Comparison of ENCODE assay signal across 20 cellular contexts in genomic region chr7:40535678-40536077, GRCh38.
"Had no signal": no experiment of that assay in that cellular context is flagged by ENCODE, and none has a peak within 500 bp of the region (broad histone marks: within the 10 kb centered on the region; RNA-seq: fewer than 3 reads in every experiment).

No MANE protein-coding gene starts in this region.

- FAIRE-seq: frontal cortex, pancreas had no signal

- H3K27me3 Mint-ChIP-seq: naive B cell; natural killer cell treated with Interleukin-12 subunit alpha and Interleukin-12 subunit beta and Interleukin-15 and Interleukin-18, amount 100 ng/mL, for 72 hours; stimulated activated naive CD8-positive, alpha-beta T cell treated with anti-CD3 and anti-CD28 coated beads, Interleukin-15, amount 100 ng/mL, for 72 hours had no signal

- H3K27ac Mint-ChIP-seq: naive B cell; natural killer cell treated with Interleukin-12 subunit alpha and Interleukin-12 subunit beta and Interleukin-15 and Interleukin-18, amount 100 ng/mL, for 72 hours; stimulated activated naive CD8-positive, alpha-beta T cell treated with anti-CD3 and anti-CD28 coated beads, Interleukin-15, amount 100 ng/mL, for 72 hours had no signal

- H3K9me3 Mint-ChIP-seq: naive B cell; neural crest cell; stimulated activated naive CD8-positive, alpha-beta T cell treated with anti-CD3 and anti-CD28 coated beads, Interleukin-15, amount 100 ng/mL, for 72 hours had no signal

- H3K36me3 Mint-ChIP-seq: immature natural killer cell; naive B cell; natural killer cell treated with Interleukin-12 subunit alpha and Interleukin-12 subunit beta and Interleukin-15 and Interleukin-18, amount 100 ng/mL, for 72 hours had no signal

- H3K4me1 Mint-ChIP-seq: immature natural killer cell; naive B cell; neural crest cell; stimulated activated naive CD8-positive, alpha-beta T cell treated with anti-CD3 and anti-CD28 coated beads, Interleukin-15, amount 100 ng/mL, for 72 hours had no signal

- DNase-seq: dorsolateral prefrontal cortex; effector CD4-positive, alpha-beta T cell; hypothalamus; immature natural killer cell; left ventricle myocardium superior; lower lobe of right lung; naive B cell; pancreas; right lobe of liver; stimulated activated CD4-positive, alpha-beta T cell treated with anti-CD3 and anti-CD28 coated beads, Interleukin-12 subunit alpha, Interleukin-12 subunit beta, amount 100 ng/mL, for 4 hours; stimulated activated CD4-positive, alpha-beta T cell treated with anti-CD3 and anti-CD28 coated beads, Interleukin-1b, Interleukin-23, amount 100 ng/mL, for 48 hours; stimulated activated CD4-positive, alpha-beta T cell treated with anti-CD3 and anti-CD28 coated beads, Interleukin-4, amount 100 ng/mL, for 1 hour; stimulated activated CD8-positive, alpha-beta memory T cell treated with anti-CD3 and anti-CD28 coated beads, Interleukin-4, amount 100 ng/mL, for 48 hours; stimulated activated naive CD4-positive, alpha-beta T cell; stimulated activated naive CD8-positive, alpha-beta T cell treated with anti-CD3 and anti-CD28 coated beads, Interleukin-15, amount 100 ng/mL, for 72 hours; transverse colon; upper lobe of right lung had no signal

- H3K4me3 Mint-ChIP-seq: immature natural killer cell; naive B cell; natural killer cell treated with Interleukin-12 subunit alpha and Interleukin-12 subunit beta and Interleukin-15 and Interleukin-18, amount 100 ng/mL, for 72 hours; neural crest cell; stimulated activated naive CD8-positive, alpha-beta T cell treated with anti-CD3 and anti-CD28 coated beads, Interleukin-15, amount 100 ng/mL, for 72 hours had no signal
